ENCODE assay signal across 8 cellular contexts in genomic region chr1:17540255-17541001, GRCh38. TPM values are rescaled to one million over a fixed set of nuclear protein-coding genes. Genes with fewer than 3 reads are reported as not detected.
A peak's percentile ranks its signal among the peaks of the same experiment; 100 is the strongest.
DNase-seq lines count a peak whose midpoint lies in the region; ATAC-seq and TF ChIP-seq lines count a peak whose summit lies in the region.

No MANE protein-coding gene starts in this region.

- TF ChIP-seq CTCF in ascending aorta (IDR thresholded peaks at IDR 0.05) (peak in 1 of 3 experiments; percentile 4), spleen (IDR thresholded peaks at IDR 0.05 in 8 of 11, conservative IDR thresholded peaks at IDR 0.05 in 3 of 11) (no peak)

- H3K4me1 ChIP-seq in ascending aorta = peaks cover 12 to 49% of the 10 kb centered on the region in 2 donors
- H3K4me1 ChIP-seq in iPS-18a (ENCODE audit: control insufficient read depth, low read depth, low read length) = peaks cover 19% of the 10 kb centered on the region
- H3K4me1 ChIP-seq in spleen = peaks cover 3 to 46% (median 27%) of the 10 kb centered on the region in 6 donors

- 10 to 26% (median 14%) methylated on average over 14 to 26 of the region's 26 CpGs for WGBS in spleen, 5 donors

- DNase-seq in NCI-H1436 (lab: John Stamatoyannopoulos, UW) (peak; percentile 18), NCI-H1436 treated with DMSO at 0.1 percent for 48 hours (lab: John Stamatoyannopoulos, UW) (no peak), ascending aorta (ENCODE audit: low spot score in 2 of 2) (peak in 1 of 2 donors; percentile 86), spleen (no peak), SHP77 treated with DMSO at 0.1 percent for 48 hours (lab: John Stamatoyannopoulos, UW) (no peak)

- H3K36me3 ChIP-seq in ascending aorta (no peaks in the 10 kb centered on the region), iPS-18a (ENCODE audit: control insufficient read depth, low read depth, low read length) (no peaks in the 10 kb centered on the region), spleen (no peaks in the 10 kb centered on the region)

- ATAC-seq in GM21528 (IDR thresholded peaks at IDR 0.05; ENCODE audit: low FRiP score, unreplicated experiment) (no peak), GM18909 (IDR thresholded peaks at IDR 0.05; ENCODE audit: poor library complexity, unreplicated experiment) (no peak)

- peak overlapping the region; percentile 89 for H3K9ac ChIP-seq in iPS-18a (ENCODE audit: low read length)

- no peaks in the 10 kb centered on the region for H3K27me3 ChIP-seq in ascending aorta
- H3K27me3 ChIP-seq in iPS-18a (ENCODE audit: control insufficient read depth, insufficient read depth, low read length) = no peaks in the 10 kb centered on the region
- peaks cover 0 to 55% (median 24%) of the 10 kb centered on the region in 7 donors for H3K27me3 ChIP-seq in spleen (replicated peaks in 1 of 7)

- H3K27ac ChIP-seq in ascending aorta = peak overlapping the region; percentile 98 to 100
- peak overlapping the region; percentile 66 for H3K27ac ChIP-seq in iPS-18a (ENCODE audit: low read length)
- peak overlapping the region; percentile 53 to 85 (median 80) for H3K27ac ChIP-seq in spleen

- peak overlapping the region; percentile 69 to 97 for H3K4me3 ChIP-seq in ascending aorta
- peak overlapping the region; percentile 83 for H3K4me3 ChIP-seq in iPS-18a (ENCODE audit: low read length)
- H3K4me3 ChIP-seq in spleen = peak overlapping the region; percentile 11 to 71 (median 44)

- H3K9me3 ChIP-seq in ascending aorta (no peaks in the 10 kb centered on the region), iPS-18a (ENCODE audit: control insufficient read depth, low read depth, low read length) (no peaks in the 10 kb centered on the region), spleen (no peaks in the 10 kb centered on the region)

- no peak for TF ChIP-seq POLR2A in spleen (IDR thresholded peaks at IDR 0.05)

- intact Hi-C loops in ascending aorta (cut with DNase I) = loop anchor here (5.0 kb wide), 1 partner anchor 47 kb away; no protein-coding TSS in a partner anchor
- intact Hi-C loops in spleen (cut with DNase I; ENCODE audit: low total_unique reads) = no loop called here

RNA-seq across cellular contexts. Expression of gene ARHGEF10L, which starts 0.9 kb away (rescaled TPM):
- total RNA-seq in ascending aorta = 177 TPM
- 10 to 100 TPM; 12.4 to 40.9 (median 23.6) TPM for total RNA-seq in spleen
- polyA plus RNA-seq in spleen = 10 to 100 TPM in 2 of 3 donors, 1 to 10 TPM in 1; 10.0 to 24.2 (median 12.5) TPM
